In genomic region chr1:178241837-178242236, GRCh38 we compare ENCODE assay signal across 15 cellular contexts.
A peak's percentile ranks its signal among the peaks of the same experiment; 100 is the strongest.
DNase-seq lines count a peak whose midpoint lies in the region; ATAC-seq and TF ChIP-seq lines count a peak whose summit lies in the region.
"Had no signal": no experiment of that assay in that cellular context is flagged by ENCODE, and none has a peak within 500 bp of the region (broad histone marks: within the 10 kb centered on the region; RNA-seq: fewer than 3 reads in every experiment).

No MANE protein-coding gene starts in this region.

- H3K9me2 ChIP-seq in MM.1S (replicated peaks; ENCODE audit: insufficient read depth, low read length) = no peaks in the 10 kb centered on the region

- H3K4me3 Mint-ChIP-seq in stimulated activated naive CD8-positive, alpha-beta T cell treated with anti-CD3 and anti-CD28 coated beads, Interleukin-15, amount 100 ng/mL, for 72 hours = no peak overlapping the region
- H3K4me3 Mint-ChIP-seq: memory B cell had no signal

- no peaks in the 10 kb centered on the region for H3F3A ChIP-seq in MM.1S (ENCODE audit: insufficient read depth, low read length)

- no peak overlapping the region for H2AFZ ChIP-seq in MM.1S (ENCODE audit: low read length)

- H3K9ac ChIP-seq in MM.1S (ENCODE audit: low read length) = no peak overlapping the region

- H3K79me2 ChIP-seq in MM.1S (ENCODE audit: low read length) = no peaks in the 10 kb centered on the region

- H3K9me3 ChIP-seq in MM.1S (replicated peaks; ENCODE audit: insufficient read depth, low read length) (no peaks in the 10 kb centered on the region), psoas muscle (no peaks in the 10 kb centered on the region)
- H3K9me3 ChIP-seq: colonic mucosa, esophagus muscularis mucosa had no signal

- H3K4me1 ChIP-seq in MM.1S (ENCODE audit: low read length) (no peaks in the 10 kb centered on the region), psoas muscle (peaks cover 10% of the 10 kb centered on the region)
- H3K4me1 ChIP-seq: colonic mucosa had no signal

- ATAC-seq in psoas muscle = no peak
- ATAC-seq in HG02798 (IDR thresholded peaks at IDR 0.05; ENCODE audit: poor library complexity, unreplicated experiment) = no peak
- ATAC-seq in stimulated activated naive CD8-positive, alpha-beta T cell treated with anti-CD3 and anti-CD28 coated beads, Interleukin-15, amount 100 ng/mL, for 72 hours = no peak

- TF ChIP-seq CTCF in GM12864 (IDR thresholded peaks at IDR 0.05; ENCODE audit: low read depth, low read length, missing control alignments) (peak; percentile 10), MM.1S (IDR thresholded peaks at IDR 0.05; ENCODE audit: low read length) (peak; percentile 24), epithelial cell of esophagus (IDR thresholded peaks at IDR 0.05; ENCODE audit: insufficient read depth, low read depth, low read length, missing control alignments) (peak; percentile 22), psoas muscle (IDR thresholded peaks at IDR 0.05) (peak; percentile 23)

- H3K36me3 ChIP-seq in MM.1S (replicated peaks; ENCODE audit: insufficient read depth, low read length) (no peaks in the 10 kb centered on the region), psoas muscle (ENCODE audit: insufficient read depth in 1 of 2, low read depth in 1 of 2) (no peaks in the 10 kb centered on the region)
- H3K36me3 ChIP-seq: colonic mucosa, esophagus muscularis mucosa had no signal

- H3K27me3 Mint-ChIP-seq in stimulated activated naive CD8-positive, alpha-beta T cell treated with anti-CD3 and anti-CD28 coated beads, Interleukin-15, amount 100 ng/mL, for 72 hours = no peaks in the 10 kb centered on the region

- no peaks in the 10 kb centered on the region for H3K27me3 ChIP-seq in MM.1S (replicated peaks; ENCODE audit: insufficient read depth, low read length)
- H3K27me3 ChIP-seq in psoas muscle (ENCODE audit: insufficient read depth in 3 of 3, low read length in 2 of 3) = no peaks in the 10 kb centered on the region
- H3K27me3 ChIP-seq: colonic mucosa, esophagus muscularis mucosa had no signal

- DNase-seq in GM12864 (ENCODE audit: low read depth) (no peak), MM.1S (no peak), epithelial cell of esophagus (ENCODE audit: low read depth) (no peak), psoas muscle (no peak), NCI-H146 (lab: John Stamatoyannopoulos, UW) (no peak), NCI-H1092 (lab: John Stamatoyannopoulos, UW) (no peak)
- DNase-seq in stimulated activated naive CD8-positive, alpha-beta T cell treated with anti-CD3 and anti-CD28 coated beads, Interleukin-15, amount 100 ng/mL, for 72 hours = no peak
- DNase-seq: activated gamma-delta T cell, colonic mucosa, DMS79, islet precursor cell, NCI-H2029 had no signal

- no peak overlapping the region for H3K27ac ChIP-seq in MM.1S (ENCODE audit: low read length)
- H3K27ac ChIP-seq in psoas muscle = no peak overlapping the region
- H3K27ac ChIP-seq: colonic mucosa, esophagus muscularis mucosa had no signal

- intact Hi-C loops in psoas muscle (cut with DNase I) = no loop called here

- no peak overlapping the region for H3K27ac Mint-ChIP-seq in stimulated activated naive CD8-positive, alpha-beta T cell treated with anti-CD3 and anti-CD28 coated beads, Interleukin-15, amount 100 ng/mL, for 72 hours
- H3K27ac Mint-ChIP-seq: memory B cell had no signal

- no peaks in the 10 kb centered on the region for H3K4me1 Mint-ChIP-seq in stimulated activated naive CD8-positive, alpha-beta T cell treated with anti-CD3 and anti-CD28 coated beads, Interleukin-15, amount 100 ng/mL, for 72 hours
- H3K4me1 Mint-ChIP-seq: memory B cell had no signal

- no peaks in the 10 kb centered on the region for H3K9me3 Mint-ChIP-seq in stimulated activated naive CD8-positive, alpha-beta T cell treated with anti-CD3 and anti-CD28 coated beads, Interleukin-15, amount 100 ng/mL, for 72 hours
- H3K9me3 Mint-ChIP-seq: memory B cell had no signal

- no peak overlapping the region for H3K4me2 ChIP-seq in MM.1S (ENCODE audit: low read depth, low read length)

- H3K4me3 ChIP-seq in GM12864 (ENCODE audit: low read depth, low read length) = no peak overlapping the region
- no peak overlapping the region for H3K4me3 ChIP-seq in MM.1S (ENCODE audit: low read length)
- H3K4me3 ChIP-seq in epithelial cell of esophagus (ENCODE audit: low read length) = no peak overlapping the region
- no peak overlapping the region for H3K4me3 ChIP-seq in psoas muscle
- H3K4me3 ChIP-seq: colonic mucosa, esophagus muscularis mucosa had no signal

- no peaks in the 10 kb centered on the region for H4K20me1 ChIP-seq in MM.1S (ENCODE audit: insufficient read depth, low read length)
